8 cellular contexts compared by ENCODE assay signal in genomic region chr21:15738779-15739178, GRCh38. TPM values are rescaled to one million over a fixed set of nuclear protein-coding genes. Genes with fewer than 3 reads are reported as not detected.
DNase-seq lines count a peak whose midpoint lies in the region; ATAC-seq and TF ChIP-seq lines count a peak whose summit lies in the region.
"Not testable (repeated sequence)": the region's sequence is repeated elsewhere in the genome, so short reads cannot be mapped to it uniquely, and the experiment has no call there.

No MANE protein-coding gene starts in this region.

- POLR2A ChIA-PET in PC-3 (lab: Charles Lee; ENCODE audit: unreplicated experiment); activated CD4-positive, alpha-beta T cell treated with anti-CD3 and anti-CD28 coated beads for 36 hours (lab: Charles Lee); naive thymus-derived CD8-positive, alpha-beta T cell (lab: Charles Lee): not testable (repeated sequence)

- not testable (repeated sequence) for H3T11ph ChIP-seq in H9 (ENCODE audit: low read length)

- not testable (repeated sequence) for ATAC-seq in CD4-positive, CD25-positive, alpha-beta regulatory T cell (ENCODE audit: low read depth in 2 of 2); PC-3; activated CD4-positive, alpha-beta T cell treated with anti-CD3 and anti-CD28 coated beads for 36 hours; naive thymus-derived CD8-positive, alpha-beta T cell

- H2BK12ac ChIP-seq in H9 (ENCODE audit: insufficient read length, low read depth, low read length): not testable (repeated sequence)

- CTCF ChIA-PET in PC-3 (lab: Charles Lee): not testable (repeated sequence)
- CTCF ChIA-PET in activated CD4-positive, alpha-beta T cell treated with anti-CD3 and anti-CD28 coated beads for 36 hours (lab: Charles Lee): interaction anchor here (0.6 to 1.6 kb wide), 2 partner anchors 12 to 1163 kb away, joined by 3 read pairs; no protein-coding TSS in a partner anchor

- not testable (repeated sequence) for H3K9ac ChIP-seq in H9 (ENCODE audit: extremely low read depth, insufficient read length, low read length); PC-3 (ENCODE audit: low read length); iPS-15b (ENCODE audit: low read depth, low read length); smooth muscle cell (ENCODE audit: low read depth)

- H3K4me3 Mint-ChIP-seq in CD4-positive, CD25-positive, alpha-beta regulatory T cell: peak overlapping the region; percentile 33 to 55 (median 40)
- peak overlapping the region; percentile 43 to 69 for H3K4me3 Mint-ChIP-seq in H9
- not testable (repeated sequence) for H3K4me3 Mint-ChIP-seq in activated CD4-positive, alpha-beta T cell treated with anti-CD3 and anti-CD28 coated beads for 36 hours; chondrocyte (ENCODE audit: unreplicated experiment)
- H3K4me3 Mint-ChIP-seq in naive thymus-derived CD8-positive, alpha-beta T cell: peak overlapping the region in 7 of 10 donors; percentile 10 to 73 (median 40)

- H4K8ac ChIP-seq in H9 (replicated peaks; ENCODE audit: insufficient read length, low read depth, low read length): not testable (repeated sequence)

- not testable (repeated sequence) for H3K14ac ChIP-seq in H9 (ENCODE audit: insufficient read depth, low read length)

- not testable (repeated sequence) for H3K56ac ChIP-seq in H9 (ENCODE audit: insufficient read length, low read depth, low read length)

- not testable (repeated sequence) for H3K9me3 ChIP-seq in CD4-positive, CD25-positive, alpha-beta regulatory T cell (ENCODE audit: control insufficient read depth in 2 of 2, low read length in 2 of 2); H9 (ENCODE audit: control insufficient read depth, low read depth, low read length); PC-3 (ENCODE audit: low read length); iPS-15b (ENCODE audit: control insufficient read depth, insufficient read depth, low read length); smooth muscle cell (replicated peaks; ENCODE audit: low read depth)

- H3F3A ChIP-seq in PC-3 (ENCODE audit: low read length, unreplicated experiment); smooth muscle cell (ENCODE audit: low read depth): not testable (repeated sequence)

- H3K4me2 ChIP-seq in H9 (ENCODE audit: insufficient read depth, insufficient read length, low read length): not testable (repeated sequence)
- peak overlapping the region; percentile 34; the same call in 1 of the 2 replicates for H3K4me2 ChIP-seq in PC-3 (ENCODE audit: low read length)
- H3K4me2 ChIP-seq in smooth muscle cell: peak overlapping the region; percentile 13

- H3K79me1 ChIP-seq in H9 (ENCODE audit: insufficient read depth, low read depth, low read length, poor library complexity, severe bottlenecking): peaks cover 16% of the 10 kb centered on the region

- not testable (repeated sequence) for TF ChIP-seq CTCF in H9 (conservative IDR thresholded peaks at IDR 0.05); PC-3 (conservative IDR thresholded peaks at IDR 0.05; ENCODE audit: low read depth, low read length); chondrocyte (IDR thresholded peaks at IDR 0.05); smooth muscle cell (IDR thresholded peaks at IDR 0.05; ENCODE audit: borderline replicate concordance, insufficient read depth, poor library complexity, severe bottlenecking)

- not testable (repeated sequence) for H2AK5ac ChIP-seq in H9 (ENCODE audit: insufficient read length, low read length)

- H3K36me3 ChIP-seq in CD4-positive, CD25-positive, alpha-beta regulatory T cell (ENCODE audit: control insufficient read depth, insufficient read depth, low read length); iPS-15b (ENCODE audit: control insufficient read depth, insufficient read depth, low read length); smooth muscle cell (ENCODE audit: low read depth): not testable (repeated sequence)
- H3K36me3 ChIP-seq in PC-3 (ENCODE audit: low read depth, low read length): peaks cover 11% of the 10 kb centered on the region; the same call in 1 of the 2 replicates

- H3K27me3 ChIP-seq in CD4-positive, CD25-positive, alpha-beta regulatory T cell (ENCODE audit: control insufficient read depth, insufficient read depth, low read length); H9 (ENCODE audit: insufficient read depth, low read length); PC-3 (ENCODE audit: low read length); iPS-15b (ENCODE audit: control insufficient read depth, insufficient read depth, low read length); smooth muscle cell (ENCODE audit: low read depth): not testable (repeated sequence)

- not testable (repeated sequence) for BruUV-seq in PC-3 (replicated peaks; lab: Mats Ljungman, UMichigan)

- peak overlapping the region in 2 of 3 donors; percentile 21 to 76 for H3K27ac Mint-ChIP-seq in CD4-positive, CD25-positive, alpha-beta regulatory T cell
- H3K27ac Mint-ChIP-seq in H9 (peak overlapping the region; percentile 41 to 91 (median 85); a peak in 5 of 7 replicates), chondrocyte (ENCODE audit: unreplicated experiment) (peak overlapping the region; percentile 29)
- H3K27ac Mint-ChIP-seq in activated CD4-positive, alpha-beta T cell treated with anti-CD3 and anti-CD28 coated beads for 36 hours: peak overlapping the region; percentile 28
- H3K27ac Mint-ChIP-seq in naive thymus-derived CD8-positive, alpha-beta T cell: peak overlapping the region in 7 of 10 donors; percentile 8 to 81 (median 52)

- intact Hi-C loops in PC-3 (cut with micrococcal nuclease): loop anchor here (5.0 to 10.0 kb wide), 2 partner anchors 34 to 684 kb away; no protein-coding TSS in a partner anchor
- intact Hi-C loops in activated CD4-positive, alpha-beta T cell treated with anti-CD3 and anti-CD28 coated beads for 36 hours (cut with DNase I, micrococcal nuclease): loop anchor here in 1 of 2 experiments (10.0 kb wide), 1 partner anchor 1204 kb away; no protein-coding TSS in a partner anchor

- H3K27ac ChIP-seq in CD4-positive, CD25-positive, alpha-beta regulatory T cell (ENCODE audit: insufficient read depth, low read length, poor library complexity, severe bottlenecking); H9 (ENCODE audit: insufficient read length, low read depth, low read length); PC-3 (ENCODE audit: low read length); smooth muscle cell (ENCODE audit: low read depth): not testable (repeated sequence)

- not testable (repeated sequence) for H2BK120ac ChIP-seq in H9 (ENCODE audit: low read depth, low read length, poor library complexity, severe bottlenecking)

- H3K4me3 ChIP-seq in CD4-positive, CD25-positive, alpha-beta regulatory T cell (ENCODE audit: low read depth, low read length); PC-3 (ENCODE audit: low read length); smooth muscle cell: not testable (repeated sequence)
- H3K4me3 ChIP-seq in iPS-15b (ENCODE audit: low read depth, low read length): peak overlapping the region; percentile 23

- H3K27me3 Mint-ChIP-seq in CD4-positive, CD25-positive, alpha-beta regulatory T cell; H9 (ENCODE audit: low read depth); activated CD4-positive, alpha-beta T cell treated with anti-CD3 and anti-CD28 coated beads for 36 hours; chondrocyte (ENCODE audit: low read depth); naive thymus-derived CD8-positive, alpha-beta T cell: not testable (repeated sequence)

- peaks cover 17% of the 10 kb centered on the region for H3K36me3 Mint-ChIP-seq in CD4-positive, CD25-positive, alpha-beta regulatory T cell
- peaks cover 11 to 32% (median 23%) of the 10 kb centered on the region in 3 experiments for H3K36me3 Mint-ChIP-seq in H9 (ENCODE audit: insufficient read depth in 1 of 3, low read depth in 3 of 3)
- H3K36me3 Mint-ChIP-seq in activated CD4-positive, alpha-beta T cell treated with anti-CD3 and anti-CD28 coated beads for 36 hours (ENCODE audit: low read depth): peaks cover 18% of the 10 kb centered on the region
- H3K36me3 Mint-ChIP-seq in chondrocyte (ENCODE audit: low read depth): not testable (repeated sequence)
- H3K36me3 Mint-ChIP-seq in naive thymus-derived CD8-positive, alpha-beta T cell: peaks cover 0 to 20% (median 12%) of the 10 kb centered on the region in 3 donors

- H2BK15ac ChIP-seq in H9 (ENCODE audit: low read depth, low read length): not testable (repeated sequence)

- DNase-seq in CD4-positive, CD25-positive, alpha-beta regulatory T cell; H9; PC-3; activated CD4-positive, alpha-beta T cell treated with anti-CD3 and anti-CD28 coated beads for 36 hours; chondrocyte (ENCODE audit: low spot score); naive thymus-derived CD8-positive, alpha-beta T cell; smooth muscle cell (lab: John Stamatoyannopoulos, UW; ENCODE audit: unreplicated experiment): not testable (repeated sequence)

- H3K18ac ChIP-seq in H9 (ENCODE audit: insufficient read length, low read depth, low read length): not testable (repeated sequence)

- peaks cover 67 to 98% (median 76%) of the 10 kb centered on the region in 4 donors for H3K4me1 Mint-ChIP-seq in CD4-positive, CD25-positive, alpha-beta regulatory T cell
- H3K4me1 Mint-ChIP-seq in H9: peaks cover 76 to 84% of the 10 kb centered on the region in 2 experiments
- H3K4me1 Mint-ChIP-seq in activated CD4-positive, alpha-beta T cell treated with anti-CD3 and anti-CD28 coated beads for 36 hours: peaks cover 88% of the 10 kb centered on the region
- peaks cover 84% of the 10 kb centered on the region for H3K4me1 Mint-ChIP-seq in chondrocyte (ENCODE audit: low read depth)
- peaks cover 37 to 95% (median 90%) of the 10 kb centered on the region in 4 donors for H3K4me1 Mint-ChIP-seq in naive thymus-derived CD8-positive, alpha-beta T cell

- H4K5ac ChIP-seq in H9 (ENCODE audit: insufficient read length, low read depth, low read length): not testable (repeated sequence)

- not testable (repeated sequence) for H3K9me2 ChIP-seq in PC-3 (replicated peaks; ENCODE audit: low read length)

- H4K20me1 ChIP-seq in H9 (ENCODE audit: control insufficient read depth, insufficient read depth, insufficient read length): not testable (repeated sequence)
- H4K20me1 ChIP-seq in PC-3 (ENCODE audit: low read length) (peaks cover 86% of the 10 kb centered on the region), smooth muscle cell (ENCODE audit: low read depth) (peaks cover 89% of the 10 kb centered on the region)

- not testable (repeated sequence) for H2AFZ ChIP-seq in H9 (ENCODE audit: low read length); PC-3 (ENCODE audit: low read length); smooth muscle cell (ENCODE audit: low read depth)

- not testable (repeated sequence) for H4K91ac ChIP-seq in H9 (ENCODE audit: insufficient read length, low read depth, low read length)

- peaks cover 47% of the 10 kb centered on the region for H3K79me2 ChIP-seq in H9 (ENCODE audit: insufficient read depth, low read length)
- H3K79me2 ChIP-seq in PC-3 (ENCODE audit: low read length): peaks cover 100% of the 10 kb centered on the region
- peaks cover 98% of the 10 kb centered on the region for H3K79me2 ChIP-seq in smooth muscle cell (ENCODE audit: low read depth)

- H3K4me1 ChIP-seq in CD4-positive, CD25-positive, alpha-beta regulatory T cell (ENCODE audit: control insufficient read depth, insufficient read depth, low read length, poor library complexity, severe bottlenecking): peaks cover 51% of the 10 kb centered on the region
- peaks cover 15% of the 10 kb centered on the region; the same call in 1 of the 2 replicates for H3K4me1 ChIP-seq in H9 (ENCODE audit: insufficient read depth, low read length)
- peaks cover 53% of the 10 kb centered on the region for H3K4me1 ChIP-seq in PC-3 (ENCODE audit: insufficient read depth, low read length)
- H3K4me1 ChIP-seq in iPS-15b (ENCODE audit: control insufficient read depth, insufficient read depth, low read length): peaks cover 40% of the 10 kb centered on the region
- peaks cover 27% of the 10 kb centered on the region for H3K4me1 ChIP-seq in smooth muscle cell (ENCODE audit: low read depth)

- not testable (repeated sequence) for H2BK20ac ChIP-seq in H9 (ENCODE audit: low read depth, low read length, poor library complexity, severe bottlenecking)

- not testable (repeated sequence) for H3K23me2 ChIP-seq in H9 (ENCODE audit: insufficient read length, low read depth, low read length, poor library complexity, severe bottlenecking)

- H3K9me3 Mint-ChIP-seq in CD4-positive, CD25-positive, alpha-beta regulatory T cell; H9; activated CD4-positive, alpha-beta T cell treated with anti-CD3 and anti-CD28 coated beads for 36 hours (ENCODE audit: low read depth); chondrocyte (ENCODE audit: low read depth); naive thymus-derived CD8-positive, alpha-beta T cell: not testable (repeated sequence)

- H3K4ac ChIP-seq in H9 (ENCODE audit: low read depth, low read length): not testable (repeated sequence)

- H2BK5ac ChIP-seq in H9 (ENCODE audit: insufficient read length, low read length): not testable (repeated sequence)

- no CpG with 5 or more reads among the region's 10 CpGs for whole genome bisulfite sequencing in H9 (ENCODE audit: extremely low coverage, insufficient read length, low lambda C conversion rate)
- WGBS in smooth muscle cell (ENCODE audit: low lambda C conversion rate): 39% methylated on average over 10 of the region's 10 CpGs

- not testable (repeated sequence) for H3K23ac ChIP-seq in H9 (ENCODE audit: insufficient read length, low read depth, low read length)

RNA-seq across cellular contexts. Expression of gene USP25, which starts 9.0 kb away (rescaled TPM):
- 64.6 TPM for total RNA-seq in CD4-positive, CD25-positive, alpha-beta regulatory T cell
- polyA plus RNA-seq in CD4-positive, CD25-positive, alpha-beta regulatory T cell: 10 to 100 TPM in 2 of 4 donors, 1 to 10 TPM in 2; 6.6 to 12.9 (median 9.6) TPM
- total RNA-seq in H9 (2021) (35.1 and 36.3 TPM in 2 replicates), PC-3 (2014; rRNA removed) (28.3 and 54.4 TPM in 2 replicates), chondrocyte (47.2 to 58.9 TPM (median 58.5 TPM) in 3 replicates), smooth muscle cell (30.7 and 31.4 TPM in 2 replicates)
- 10 to 100 TPM; 31.8 to 35.8 TPM for total RNA-seq in activated CD4-positive, alpha-beta T cell treated with anti-CD3 and anti-CD28 coated beads for 36 hours
- total RNA-seq in naive thymus-derived CD8-positive, alpha-beta T cell: 10 to 100 TPM; 73.6 to 83.2 TPM
- 10 to 100 TPM in 2 of 3 donors, 1 to 10 TPM in 1; 8.9 to 32.8 (median 19.4) TPM for polyA plus RNA-seq in naive thymus-derived CD8-positive, alpha-beta T cell
- 12.0 and 13.2 TPM in 2 replicates for polyA plus RNA-seq in smooth muscle cell

Comparison
In these comparisons a context has a peak if more than half of its experiments do, and no peak if none do; other contexts are left out.
1. H3K27ac Mint-ChIP-seq: peak in every context shown above with its lines; median percentile 85 in H9; 52 in naive thymus-derived CD8-positive, alpha-beta T cell; 48 in CD4-positive, CD25-positive, alpha-beta regulatory T cell; 29 in chondrocyte; 28 in activated CD4-positive, alpha-beta T cell treated with anti-CD3 and anti-CD28 coated beads for 36 hours.